In genomic region chr12:119180380-119181040, GRCh38 we compare ENCODE assay signal across 9 cellular contexts. TPM values are rescaled to one million over a fixed set of nuclear protein-coding genes. Genes with fewer than 3 reads are reported as not detected.
A peak's percentile ranks its signal among the peaks of the same experiment; 100 is the strongest.
DNase-seq lines count a peak whose midpoint lies in the region; ATAC-seq and TF ChIP-seq lines count a peak whose summit lies in the region.
"Had no signal": no experiment of that assay in that cellular context is flagged by ENCODE, and none has a peak within 500 bp of the region (broad histone marks: within the 10 kb centered on the region; RNA-seq: fewer than 3 reads in every experiment).

No MANE protein-coding gene starts in this region.

- H3K27ac ChIP-seq in SJSA1 (peak overlapping the region; percentile 67), gastroesophageal sphincter (peak overlapping the region; percentile 91 to 99 (median 96))
- H3K27ac ChIP-seq: WERI-Rb-1 had no signal

- peaks cover 43% of the 10 kb centered on the region for H3K4me1 Mint-ChIP-seq in osteocyte (ENCODE audit: unreplicated experiment)
- peaks cover 19% of the 10 kb centered on the region for H3K4me1 Mint-ChIP-seq in MCF 10A (ENCODE audit: insufficient read depth, unreplicated experiment)

- H3K27ac Mint-ChIP-seq in osteocyte (ENCODE audit: unreplicated experiment) (peak overlapping the region; percentile 74), MCF 10A (ENCODE audit: low read depth, unreplicated experiment) (no peak overlapping the region)

- peak; percentile 32 for ATAC-seq in gastroesophageal sphincter
- ATAC-seq in GM18520 (IDR thresholded peaks at IDR 0.05; ENCODE audit: unreplicated experiment) = no peak

- no peaks in the 10 kb centered on the region for H3K27me3 ChIP-seq in SJSA1 (replicated peaks)
- no peaks in the 10 kb centered on the region for H3K27me3 ChIP-seq in gastroesophageal sphincter

- no TSS peak for BruUV-seq in MCF 10A (replicated peaks; lab: Mats Ljungman, UMichigan)

- intact Hi-C loops in MCF 10A (cut with micrococcal nuclease) = no loop called here

- H3K9me3 ChIP-seq in SJSA1 (replicated peaks) = no peaks in the 10 kb centered on the region
- H3K9me3 ChIP-seq in gastroesophageal sphincter = no peaks in the 10 kb centered on the region

- H3K4me1 ChIP-seq in SJSA1 (replicated peaks) (peaks cover 34% of the 10 kb centered on the region), gastroesophageal sphincter (peaks cover 0 to 55% (median 14%) of the 10 kb centered on the region in 3 donors)

- H3K4me3 Mint-ChIP-seq in osteocyte (ENCODE audit: unreplicated experiment) = peak overlapping the region; percentile 48
- no peak overlapping the region for H3K4me3 Mint-ChIP-seq in MCF 10A (ENCODE audit: unreplicated experiment)

- H3K4me3 ChIP-seq in SJSA1 = peak overlapping the region; percentile 31
- peak overlapping the region; percentile 71 to 83 for H3K4me3 ChIP-seq in gastroesophageal sphincter

- TF ChIP-seq POLR2A in gastroesophageal sphincter (IDR thresholded peaks at IDR 0.05) = peak in 1 of 2 donors; percentile 19

- no peaks in the 10 kb centered on the region for H3K27me3 Mint-ChIP-seq in osteocyte (ENCODE audit: unreplicated experiment)
- H3K27me3 Mint-ChIP-seq in MCF 10A (ENCODE audit: insufficient read depth, unreplicated experiment) = no peaks in the 10 kb centered on the region

- H3K36me3 ChIP-seq in SJSA1 (no peaks in the 10 kb centered on the region; the same call in 1 of the 2 replicates), gastroesophageal sphincter (no peaks in the 10 kb centered on the region)
- H3K36me3 ChIP-seq: WERI-Rb-1 had no signal

- WGBS in gastroesophageal sphincter (ENCODE audit: low coverage in 1 of 2), 2 donors = 2 to 7% methylated on average over 6 to 7 of the region's 7 CpGs

- CTCF ChIA-PET in MCF 10A (lab: Yijun Ruan, JAX) = interaction anchor here (0.5 to 1.1 kb wide), 2 partner anchors 244 to 487 kb away, joined by 3 read pairs; partner anchors contain the start of gene PRKAB1

- DNase-seq in AG08396 (ENCODE audit: low spot score) (peak; percentile 72), SJSA1 (ENCODE audit: low read depth in 1 of 2, low spot score in 2 of 2) (peak in 1 of 2 experiments; percentile 31), osteocyte (ENCODE audit: extremely low spot score, unreplicated experiment) (no peak), MCF 10A (ENCODE audit: unreplicated experiment) (no peak), NCI-H1930 (lab: John Stamatoyannopoulos, UW) (no peak)
- DNase-seq in activated CD4-positive, alpha-beta T cell treated with anti-CD3 and anti-CD28 coated beads for 1 hour = no peak
- DNase-seq: WERI-Rb-1 had no signal

- H3K9me3 Mint-ChIP-seq in osteocyte (ENCODE audit: unreplicated experiment) = no peaks in the 10 kb centered on the region
- H3K9me3 Mint-ChIP-seq in MCF 10A (ENCODE audit: unreplicated experiment) = no peaks in the 10 kb centered on the region

- TF ChIP-seq CTCF in gastroesophageal sphincter (IDR thresholded peaks at IDR 0.05) = no peak
- TF ChIP-seq CTCF in osteocyte (IDR thresholded peaks at IDR 0.05) = no peak
- TF ChIP-seq CTCF in MCF 10A (IDR thresholded peaks at IDR 0.05; ENCODE audit: unreplicated experiment) = no peak

- POLR2A ChIA-PET in MCF 10A (lab: Yijun Ruan, JAX) = no interaction called here

- no peaks in the 10 kb centered on the region for H3K36me3 Mint-ChIP-seq in osteocyte (ENCODE audit: unreplicated experiment)
- H3K36me3 Mint-ChIP-seq in MCF 10A (ENCODE audit: insufficient read depth, unreplicated experiment) = no peaks in the 10 kb centered on the region

- TF ChIP-seq EP300 in gastroesophageal sphincter (IDR thresholded peaks at IDR 0.05) = no peak

RNA-seq across cellular contexts. Expression of gene HSPB8, which starts 1.8 kb away (rescaled TPM):
- total RNA-seq in SJSA1 (2014; rRNA removed; shearing (Covaris generic)) = 7.1 and 7.4 TPM in 2 replicates
- total RNA-seq in gastroesophageal sphincter = 100 to 1,000 TPM; 389 to 508 (median 448) TPM
- 2.0 and 2.8 TPM in 2 replicates for total RNA-seq in osteocyte
- 0.23 and 0.27 TPM in 2 replicates for total RNA-seq in MCF 10A (2022)

Comparison
In these comparisons a context has a peak if more than half of its experiments do, and no peak if none do; other contexts are left out.
1. RNA of gene HSPB8, which starts 1.8 kb away (total RNA-seq): 389 to 508 TPM in gastroesophageal sphincter; 7.1 to 7.4 TPM in SJSA1, 2.0 to 2.8 TPM in osteocyte and 0.23 to 0.27 TPM in MCF 10A; every median in the first group is over 10 times any median in the second.